ENCODE assay signal across 10 cellular contexts in genomic region chr1:228736844-228737415, GRCh38. TPM values are rescaled to one million over a fixed set of nuclear protein-coding genes. Genes with fewer than 3 reads are reported as not detected.
A peak's percentile ranks its signal among the peaks of the same experiment; 100 is the strongest.
DNase-seq lines count a peak whose midpoint lies in the region; ATAC-seq and TF ChIP-seq lines count a peak whose summit lies in the region.
"Had no signal": no experiment of that assay in that cellular context is flagged by ENCODE, and none has a peak within 500 bp of the region (broad histone marks: within the 10 kb centered on the region; RNA-seq: fewer than 3 reads in every experiment).

No MANE protein-coding gene starts in this region.

- peaks cover 32% of the 10 kb centered on the region for H3K4me1 Mint-ChIP-seq in activated CD4-positive, alpha-beta T cell treated with anti-CD3 and anti-CD28 coated beads, Interleukin-2, amount 10 ng/mL, durations not matched to agents 7 days and 5 days
- peaks cover 9% of the 10 kb centered on the region for H3K4me1 Mint-ChIP-seq in activated CD4-positive, alpha-beta T cell treated with anti-CD3 and anti-CD28 coated beads, Interleukin-2, amount 10 ng/mL, durations not matched to agents 24 days and 14 days

- H3K36me3 Mint-ChIP-seq in activated CD4-positive, alpha-beta T cell treated with anti-CD3 and anti-CD28 coated beads, Interleukin-2, amount 10 ng/mL, durations not matched to agents 7 days and 5 days (ENCODE audit: low read depth), result peaks cover 19% of the 10 kb centered on the region
- H3K36me3 Mint-ChIP-seq in activated CD4-positive, alpha-beta T cell treated with anti-CD3 and anti-CD28 coated beads, Interleukin-2, amount 10 ng/mL, durations not matched to agents 24 days and 14 days (ENCODE audit: low read depth), result peaks cover 3% of the 10 kb centered on the region

- DNase-seq in activated CD4-positive, alpha-beta T cell treated with anti-CD3 and anti-CD28 coated beads, Interleukin-2, amount 10 ng/mL, durations not matched to agents 7 days and 5 days, result no peak
- no peak for DNase-seq in activated CD4-positive, alpha-beta T cell treated with anti-CD3 and anti-CD28 coated beads, Interleukin-2, amount 10 ng/mL, durations not matched to agents 24 days and 14 days
- no peak for DNase-seq in colonic mucosa
- DNase-seq in tibial nerve (ENCODE audit: low spot score in 2 of 2), result no peak
- no peak for DNase-seq in 8988T
- DNase-seq in head of caudate nucleus, result no peak
- DNase-seq: GM23248, KG1 had no signal

- H3K4me1 ChIP-seq in colonic mucosa, result no peaks in the 10 kb centered on the region
- peaks cover 11% of the 10 kb centered on the region for H3K4me1 ChIP-seq in mucosa of stomach (ENCODE audit: control insufficient read depth, insufficient read depth, low read length)
- peaks cover 0 to 63% (median 11%) of the 10 kb centered on the region in 4 donors for H3K4me1 ChIP-seq in tibial nerve

- H3K27ac ChIP-seq in colonic mucosa (peak overlapping the region; percentile 83), tibial nerve (peak overlapping the region; percentile 4 to 97 (median 92))
- H3K27ac ChIP-seq: GM23248 had no signal

- CTCF ChIA-PET in activated CD4-positive, alpha-beta T cell treated with anti-CD3 and anti-CD28 coated beads, Interleukin-2, amount 10 ng/mL, durations not matched to agents 7 days and 5 days (lab: Charles Lee), result interaction anchor here (0.5 to 3.9 kb wide), 2 partner anchors 491 to 876 kb away, joined by 3 to 23 read pairs; no protein-coding TSS in a partner anchor

- no peaks in the 10 kb centered on the region for H3K36me3 ChIP-seq in colonic mucosa
- peaks cover 10% of the 10 kb centered on the region for H3K36me3 ChIP-seq in mucosa of stomach (ENCODE audit: control insufficient read depth, insufficient read depth, low read length)
- H3K36me3 ChIP-seq in tibial nerve, result peaks cover 0 to 7% (median 0%) of the 10 kb centered on the region in 3 donors

- H3K9ac ChIP-seq in colonic mucosa (ENCODE audit: low read depth in 2 of 2, low read length in 2 of 2) (peak overlapping the region; percentile 88 to 96), mucosa of stomach (ENCODE audit: low read length) (peak overlapping the region; percentile 95)
- H3K9ac ChIP-seq: GM23248 had no signal

- H3K9me3 ChIP-seq in colonic mucosa, result no peaks in the 10 kb centered on the region
- H3K9me3 ChIP-seq in mucosa of stomach (ENCODE audit: control insufficient read depth, low read length), result no peaks in the 10 kb centered on the region
- no peaks in the 10 kb centered on the region for H3K9me3 ChIP-seq in tibial nerve

- WGBS in tibial nerve, 2 donors, result 59 to 62% methylated on average over 4 of the region's 4 CpGs

- H3K4me3 ChIP-seq in colonic mucosa, result peak overlapping the region; percentile 80
- H3K4me3 ChIP-seq in mucosa of stomach (ENCODE audit: low read length), result peak overlapping the region; percentile 77
- peak overlapping the region; percentile 68 to 95 (median 79) for H3K4me3 ChIP-seq in tibial nerve

- POLR2A ChIA-PET in activated CD4-positive, alpha-beta T cell treated with anti-CD3 and anti-CD28 coated beads, Interleukin-2, amount 10 ng/mL, durations not matched to agents 7 days and 5 days (lab: Charles Lee), result no interaction called here

- no peak overlapping the region for H3K27ac Mint-ChIP-seq in activated CD4-positive, alpha-beta T cell treated with anti-CD3 and anti-CD28 coated beads, Interleukin-2, amount 10 ng/mL, durations not matched to agents 7 days and 5 days
- H3K27ac Mint-ChIP-seq in activated CD4-positive, alpha-beta T cell treated with anti-CD3 and anti-CD28 coated beads, Interleukin-2, amount 10 ng/mL, durations not matched to agents 24 days and 14 days, result no peak overlapping the region

- H3K4me3 Mint-ChIP-seq in activated CD4-positive, alpha-beta T cell treated with anti-CD3 and anti-CD28 coated beads, Interleukin-2, amount 10 ng/mL, durations not matched to agents 7 days and 5 days, result peak overlapping the region; percentile 84
- no peak overlapping the region for H3K4me3 Mint-ChIP-seq in activated CD4-positive, alpha-beta T cell treated with anti-CD3 and anti-CD28 coated beads, Interleukin-2, amount 10 ng/mL, durations not matched to agents 24 days and 14 days

- TF ChIP-seq CTCF in colonic mucosa (IDR thresholded peaks at IDR 0.05) (no peak), tibial nerve (IDR thresholded peaks at IDR 0.05) (no peak)

- intact Hi-C loops in activated CD4-positive, alpha-beta T cell treated with anti-CD3 and anti-CD28 coated beads, Interleukin-2, amount 10 ng/mL, durations not matched to agents 24 days and 14 days (cut with micrococcal nuclease), result no loop called here
- intact Hi-C loops in colonic mucosa (cut with DNase I) (loop anchor here (5.0 to 10.0 kb wide), 2 partner anchors 70 to 418 kb away; no protein-coding TSS in a partner anchor), head of caudate nucleus (cut with DNase I) (loop anchor here (10.0 kb wide), 3 partner anchors 72 to 268 kb away; no protein-coding TSS in a partner anchor)

- TF ChIP-seq EP300 in tibial nerve (IDR thresholded peaks at IDR 0.05), result no peak

- H3K9me3 Mint-ChIP-seq in activated CD4-positive, alpha-beta T cell treated with anti-CD3 and anti-CD28 coated beads, Interleukin-2, amount 10 ng/mL, durations not matched to agents 7 days and 5 days, result no peaks in the 10 kb centered on the region
- no peaks in the 10 kb centered on the region for H3K9me3 Mint-ChIP-seq in activated CD4-positive, alpha-beta T cell treated with anti-CD3 and anti-CD28 coated beads, Interleukin-2, amount 10 ng/mL, durations not matched to agents 24 days and 14 days

- H3K27me3 Mint-ChIP-seq in activated CD4-positive, alpha-beta T cell treated with anti-CD3 and anti-CD28 coated beads, Interleukin-2, amount 10 ng/mL, durations not matched to agents 7 days and 5 days, result peaks cover 16% of the 10 kb centered on the region
- H3K27me3 Mint-ChIP-seq in activated CD4-positive, alpha-beta T cell treated with anti-CD3 and anti-CD28 coated beads, Interleukin-2, amount 10 ng/mL, durations not matched to agents 24 days and 14 days, result peaks cover 26% of the 10 kb centered on the region

- TF ChIP-seq POLR2A in tibial nerve (IDR thresholded peaks at IDR 0.05), result no peak

- no peak for ATAC-seq in GM19395 (IDR thresholded peaks at IDR 0.05; ENCODE audit: unreplicated experiment)

- H3K27me3 ChIP-seq in colonic mucosa, result no peaks in the 10 kb centered on the region
- H3K27me3 ChIP-seq in mucosa of stomach (ENCODE audit: control insufficient read depth, insufficient read depth, low read length), result no peaks in the 10 kb centered on the region
- H3K27me3 ChIP-seq in tibial nerve, result no peaks in the 10 kb centered on the region

RNA-seq across cellular contexts. Expression of gene RHOU, which starts 1.7 kb away (rescaled TPM):
- total RNA-seq in activated CD4-positive, alpha-beta T cell treated with anti-CD3 and anti-CD28 coated beads, Interleukin-2, amount 10 ng/mL, durations not matched to agents 7 days and 5 days, result 1 to 10 TPM; 7.9 to 8.4 TPM
- total RNA-seq in activated CD4-positive, alpha-beta T cell treated with anti-CD3 and anti-CD28 coated beads, Interleukin-2, amount 10 ng/mL, durations not matched to agents 24 days and 14 days, result 0.51 and 0.69 TPM in 2 replicates
- 10 to 100 TPM; 13.3 to 24.3 TPM for total RNA-seq in colonic mucosa
- 10 to 100 TPM; 16.5 to 24.5 (median 17.8) TPM for total RNA-seq in tibial nerve
